ENCODE assay signal across 16 cellular contexts in genomic region chr9:4258321-4259093, GRCh38. TPM values are rescaled to one million over a fixed set of nuclear protein-coding genes. Genes with fewer than 3 reads are reported as not detected.
DNase-seq lines count a peak whose midpoint lies in the region; ATAC-seq, FAIRE-seq and TF ChIP-seq lines count a peak whose summit lies in the region.
"Had no signal": no experiment of that assay in that cellular context is flagged by ENCODE, and none has a peak within 500 bp of the region (broad histone marks: within the 10 kb centered on the region; RNA-seq: fewer than 3 reads in every experiment).

No MANE protein-coding gene starts in this region.

- ATAC-seq in GM18498 (IDR thresholded peaks at IDR 0.05; ENCODE audit: unreplicated experiment), result no peak
- ATAC-seq: left ventricle myocardium superior, T-helper 17 cell, upper lobe of right lung had no signal

- peak; percentile 45 for DNase-seq in A172 (ENCODE audit: low spot score)
- DNase-seq in HFFc6, result peak; percentile 60
- peak; percentile 41 for DNase-seq in astrocyte of the hippocampus (ENCODE audit: low read depth, low spot score)
- peak; percentile 30 for DNase-seq in hepatic stellate cell (ENCODE audit: low spot score)
- no peak for DNase-seq in NCI-H146 (lab: John Stamatoyannopoulos, UW)
- no peak for DNase-seq in HuH-7 (ENCODE audit: low spot score)
- DNase-seq in GM12891 (ENCODE audit: insufficient read length, low spot score), result no peak
- DNase-seq: 8988T; CD4-positive, alpha-beta T cell; DND-41; left ventricle myocardium superior; stimulated activated naive CD4-positive, alpha-beta T cell treated with Interleukin-2 at 50 U/mL for 16 hours; T-helper 17 cell; upper lobe of right lung had no signal

- TF ChIP-seq CTCF in HFFc6 (IDR thresholded peaks at IDR 0.05), result no peak

- no peak for TF ChIP-seq POLR2A in GM12891 (IDR thresholded peaks at IDR 0.05; ENCODE audit: low read depth, low read length)

- H3K36me3 Mint-ChIP-seq in HFFc6 (ENCODE audit: low read depth), result peaks cover 38% of the 10 kb centered on the region

- peaks cover 52% of the 10 kb centered on the region for H3K4me1 Mint-ChIP-seq in HFFc6 (ENCODE audit: low read depth)
- H3K4me1 Mint-ChIP-seq: T-helper 17 cell had no signal

- peak overlapping the region; percentile 76 for H3K4me3 Mint-ChIP-seq in HFFc6
- H3K4me3 Mint-ChIP-seq: CD4-positive, alpha-beta T cell; T-helper 17 cell had no signal

- FAIRE-seq in GM12891 (lab: Jason Lieb, UNC), result no peak
- FAIRE-seq: H1 had no signal

- peak overlapping the region; percentile 86 for H3K27ac Mint-ChIP-seq in HFFc6
- H3K27ac Mint-ChIP-seq: CD4-positive, alpha-beta T cell; T-helper 17 cell had no signal

- no peaks in the 10 kb centered on the region for H3K27me3 Mint-ChIP-seq in HFFc6 (ENCODE audit: insufficient read depth)
- H3K27me3 Mint-ChIP-seq: T-helper 17 cell had no signal

- H3K9me3 Mint-ChIP-seq in HFFc6, result no peaks in the 10 kb centered on the region
- H3K9me3 Mint-ChIP-seq: CD4-positive, alpha-beta T cell had no signal

TF ChIP-seq in GM12891, 5 proteins besides CTCF, POLR2A, EP300 and RAD21:
- TF ChIP-seq POU2F2 (IDR thresholded peaks at IDR 0.05; ENCODE audit: low read depth, low read length) (no peak), PAX5 (IDR thresholded peaks at IDR 0.05; ENCODE audit: insufficient read depth, low read length, severe bottlenecking) (no peak), TAF1 (IDR thresholded peaks at IDR 0.05; ENCODE audit: low read depth, low read length) (no peak), SPI1 (IDR thresholded peaks at IDR 0.05; ENCODE audit: low read depth, low read length) (no peak), POLR2AphosphoS5 (IDR thresholded peaks at IDR 0.05; ENCODE audit: low read depth, low read length) (no peak)

RNA-seq across cellular contexts. Expression of gene GLIS3, which starts 41.4 kb away (rescaled TPM):
- total RNA-seq in A172 (2014; rRNA removed; shearing (Covaris generic)), result 8.7 and 12.7 TPM in 2 replicates
- 10 to 100 TPM; 12.9 to 21.0 (median 16.4) TPM for total RNA-seq in HFFc6 (2021; fragmentation: NEBNext Ultra II Directional; extraction: Animal tissue kit (Norgen Biotek cat#: 25700))
- 0.14 TPM for polyA plus RNA-seq in GM12891 (2012; ENCODE audit: low read depth, missing spikeins)

Comparison
In these comparisons a context has a peak if more than half of its experiments do, and no peak if none do; other contexts are left out.
1. DNase-seq: peak in A172 (single experiment), HFFc6 (single experiment), astrocyte of the hippocampus (single experiment) and hepatic stellate cell (single experiment); none in NCI-H146 (single experiment), HuH-7 (single experiment) and GM12891 (single experiment).